Comparison of ENCODE assay signal across 14 cellular contexts in genomic region chr3:183812746-183813445, GRCh38. TPM values are rescaled to one million over a fixed set of nuclear protein-coding genes. Genes with fewer than 3 reads are reported as not detected.
DNase-seq lines count a peak whose midpoint lies in the region; ATAC-seq, FAIRE-seq and TF ChIP-seq lines count a peak whose summit lies in the region.
"Had no signal": no experiment of that assay in that cellular context is flagged by ENCODE, and none has a peak within 500 bp of the region (broad histone marks: within the 10 kb centered on the region; RNA-seq: fewer than 3 reads in every experiment).

No MANE protein-coding gene starts in this region.

- H3K23ac ChIP-seq in mesendoderm (ENCODE audit: low read length): no peak overlapping the region

- no CpG with 5 or more reads among the region's 8 CpGs for WGBS in mesendoderm (ENCODE audit: extremely low coverage, insufficient coverage, low lambda C conversion rate)

- H2BK15ac ChIP-seq in mesendoderm (replicated peaks; ENCODE audit: low read depth): no peak overlapping the region

- no peaks in the 10 kb centered on the region for H3K27me3 Mint-ChIP-seq in nephron (ENCODE audit: low read depth)
- no peaks in the 10 kb centered on the region for H3K27me3 Mint-ChIP-seq in CD8-positive, alpha-beta T cell (ENCODE audit: low read depth)

- H4K5ac ChIP-seq in mesendoderm (ENCODE audit: low read length): no peak overlapping the region

- in situ Hi-C loops in KBM-7 (cut with MboI; ENCODE audit: low pct_unique_long_range_greater_than_20kb, low sequenced_read_pairs): no loop called here

- DNase-seq in COR-L47 (lab: John Stamatoyannopoulos, UW) (peak; percentile 22), NCI-H2171 (lab: John Stamatoyannopoulos, UW) (peak; percentile 74), bronchial epithelial cell (ENCODE audit: low read depth) (peak; percentile 84), mesendoderm (no peak), KBM-7 (no peak)
- no peak for DNase-seq in CD8-positive, alpha-beta T cell
- DNase-seq: activated CD8-positive, alpha-beta memory T cell treated with anti-CD3 and anti-CD28 coated beads, Interleukin-2, amount 50 U/mL, for 48 hours; NCI-H1092 treated with DMSO at 0.1 percent for 48 hours had no signal

- no peaks in the 10 kb centered on the region for H3K79me2 ChIP-seq in mesendoderm (ENCODE audit: control insufficient read depth, insufficient read depth, low read length)
- H3K79me2 ChIP-seq: parathyroid adenoma had no signal

- H4K8ac ChIP-seq in mesendoderm (ENCODE audit: low read depth, low read length): no peak overlapping the region

- intact Hi-C loops in CD8-positive, alpha-beta T cell (cut with DNase I, micrococcal nuclease): no loop called here

- H3K9ac ChIP-seq in mesendoderm (ENCODE audit: low read length): no peak overlapping the region
- H3K9ac ChIP-seq: parathyroid adenoma had no signal

- H2BK5ac ChIP-seq in mesendoderm (ENCODE audit: low read length): no peak overlapping the region

- CTCF ChIA-PET in CD8-positive, alpha-beta T cell (lab: Charles Lee): no interaction called here

- H3K27ac ChIP-seq in CD8-positive, alpha-beta T cell (ENCODE audit: low read depth, low read length): no peak overlapping the region
- H3K27ac ChIP-seq in mesendoderm (ENCODE audit: low read depth, low read length): no peak overlapping the region
- H3K27ac ChIP-seq: parathyroid adenoma had no signal

- no peak overlapping the region for H3K4me3 ChIP-seq in bronchial epithelial cell (ENCODE audit: low read depth, low read length)
- no peak overlapping the region for H3K4me3 ChIP-seq in CD8-positive, alpha-beta T cell (ENCODE audit: low read depth, low read length)
- H3K4me3 ChIP-seq in mesendoderm (ENCODE audit: low read length): no peak overlapping the region
- H3K4me3 ChIP-seq: breast epithelium had no signal

- peak; percentile 36 for FAIRE-seq in bronchial epithelial cell (lab: Jason Lieb, UNC)
- FAIRE-seq: D721Med, GM12892 had no signal

- POLR2A ChIA-PET in CD8-positive, alpha-beta T cell (lab: Charles Lee): no interaction called here

- no peaks in the 10 kb centered on the region for H3K79me1 ChIP-seq in mesendoderm (ENCODE audit: low read length)

- H3K4me3 Mint-ChIP-seq in nephron: no peak overlapping the region
- H3K4me3 Mint-ChIP-seq in CD8-positive, alpha-beta T cell: no peak overlapping the region

- H3K27me3 ChIP-seq in bronchial epithelial cell (ENCODE audit: control insufficient read depth, insufficient read depth, low read length) (no peaks in the 10 kb centered on the region), mesendoderm (ENCODE audit: insufficient read depth, low read length, poor library complexity) (no peaks in the 10 kb centered on the region)
- no peaks in the 10 kb centered on the region for H3K27me3 ChIP-seq in CD8-positive, alpha-beta T cell (ENCODE audit: insufficient read depth, low read length)
- H3K27me3 ChIP-seq: breast epithelium had no signal

- peaks cover 13% of the 10 kb centered on the region for H3K4me1 ChIP-seq in CD8-positive, alpha-beta T cell (ENCODE audit: insufficient read depth, low read length)
- H3K4me1 ChIP-seq in mesendoderm (ENCODE audit: control insufficient read depth, low read depth, low read length): no peaks in the 10 kb centered on the region
- H3K4me1 ChIP-seq: breast epithelium, parathyroid adenoma had no signal

- no peak overlapping the region for H2BK120ac ChIP-seq in mesendoderm (ENCODE audit: low read depth, low read length)

- ATAC-seq in HG03039 (IDR thresholded peaks at IDR 0.05; ENCODE audit: unreplicated experiment): no peak
- no peak for ATAC-seq in CD8-positive, alpha-beta T cell

- H3K4me2 ChIP-seq in mesendoderm (ENCODE audit: low read length): no peak overlapping the region

- no peak overlapping the region for H3K4ac ChIP-seq in mesendoderm (ENCODE audit: low read depth, low read length)

- TF ChIP-seq CTCF in bronchial epithelial cell (IDR thresholded peaks at IDR 0.05; ENCODE audit: insufficient read depth, low read length, severe bottlenecking) (no peak), nephron (IDR thresholded peaks at IDR 0.05; ENCODE audit: unreplicated experiment in 3 of 3) (no peak)
- no peak for TF ChIP-seq CTCF in CD8-positive, alpha-beta T cell (IDR thresholded peaks at IDR 0.05)

- peak overlapping the region; percentile 5 to 45 (median 44) for H3K27ac Mint-ChIP-seq in nephron
- no peak overlapping the region for H3K27ac Mint-ChIP-seq in CD8-positive, alpha-beta T cell

- H3K4me1 Mint-ChIP-seq in nephron: peaks cover 10% of the 10 kb centered on the region
- peaks cover 7% of the 10 kb centered on the region for H3K4me1 Mint-ChIP-seq in CD8-positive, alpha-beta T cell (ENCODE audit: low read depth)

- H3K9me3 ChIP-seq in CD8-positive, alpha-beta T cell (ENCODE audit: low read length): no peaks in the 10 kb centered on the region
- H3K9me3 ChIP-seq: breast epithelium had no signal

- H3K18ac ChIP-seq in mesendoderm (ENCODE audit: low read length): no peak overlapping the region

- no peaks in the 10 kb centered on the region for H3K9me3 Mint-ChIP-seq in nephron
- H3K9me3 Mint-ChIP-seq in CD8-positive, alpha-beta T cell: no peaks in the 10 kb centered on the region

- H3K56ac ChIP-seq in mesendoderm (ENCODE audit: low read length): no peak overlapping the region

- H3K36me3 ChIP-seq in bronchial epithelial cell (ENCODE audit: control insufficient read depth, insufficient read depth, low read length) (peaks cover 12% of the 10 kb centered on the region), mesendoderm (ENCODE audit: control insufficient read depth, insufficient read depth, low read length) (peaks cover 17% of the 10 kb centered on the region)
- peaks cover 11% of the 10 kb centered on the region for H3K36me3 ChIP-seq in CD8-positive, alpha-beta T cell (ENCODE audit: insufficient read depth, low read length)

- peaks cover 50% of the 10 kb centered on the region for H3K36me3 Mint-ChIP-seq in nephron (ENCODE audit: low read depth)
- H3K36me3 Mint-ChIP-seq in CD8-positive, alpha-beta T cell: peaks cover 56% of the 10 kb centered on the region

- no peak overlapping the region for H2AK5ac ChIP-seq in mesendoderm (ENCODE audit: low read length)

RNA-seq across cellular contexts. Expression of gene MAP6D1, which starts 12.5 kb away (rescaled TPM):
- total RNA-seq in bronchial epithelial cell: 0.79 and 0.90 TPM in 2 replicates
- 1 to 10 TPM in 1 of 2 experiments, not detected in 1; 1.5 TPM for total RNA-seq in CD8-positive, alpha-beta T cell
- polyA plus RNA-seq in mesendoderm (2013, experiment 1 of 2): 3.7 TPM
- 3.7 TPM for polyA plus RNA-seq in mesendoderm (2013, experiment 2 of 2)

Comparison
In these comparisons a context has a peak if more than half of its experiments do, and no peak if none do; other contexts are left out.
1. DNase-seq: peak in COR-L47 (single experiment), NCI-H2171 (single experiment) and bronchial epithelial cell (single experiment); none in CD8-positive, alpha-beta T cell (0 of 7), mesendoderm (single experiment) and KBM-7 (single experiment).